10 cellular contexts compared by ENCODE assay signal in genomic region chr22:50532353-50532700, GRCh38. TPM values are rescaled to one million over a fixed set of nuclear protein-coding genes. Genes with fewer than 3 reads are reported as not detected.
A peak's percentile ranks its signal among the peaks of the same experiment; 100 is the strongest.
DNase-seq lines count a peak whose midpoint lies in the region; ATAC-seq, FAIRE-seq and TF ChIP-seq lines count a peak whose summit lies in the region.
"Had no signal": no experiment of that assay in that cellular context is flagged by ENCODE, and none has a peak within 500 bp of the region (broad histone marks: within the 10 kb centered on the region; RNA-seq: fewer than 3 reads in every experiment).

No MANE protein-coding gene starts in this region.

- peak overlapping the region; percentile 99 for H3K18ac ChIP-seq in trophoblast cell (ENCODE audit: low read length)

- H2AK5ac ChIP-seq in trophoblast cell (ENCODE audit: low read length): peak overlapping the region; percentile 99

- H2BK12ac ChIP-seq in trophoblast cell (ENCODE audit: low read length): peak overlapping the region; percentile 87

- H2AFZ ChIP-seq in trophoblast cell (ENCODE audit: insufficient read depth, low read length, poor library complexity): peak overlapping the region; percentile 52

- H3K27ac ChIP-seq in SJSA1 (no peak overlapping the region), esophagus muscularis mucosa (replicated peaks in 1 of 4) (peak overlapping the region; percentile 79 to 93 (median 88)), trophoblast cell (ENCODE audit: low read depth, low read length) (peak overlapping the region; percentile 98)

- peak overlapping the region; percentile 87 for H2BK5ac ChIP-seq in trophoblast cell (ENCODE audit: low read depth, low read length, poor library complexity)

- peaks cover 18% of the 10 kb centered on the region for H3K9me3 ChIP-seq in SJSA1 (replicated peaks)
- no peaks in the 10 kb centered on the region for H3K9me3 ChIP-seq in esophagus muscularis mucosa
- no peaks in the 10 kb centered on the region for H3K9me3 ChIP-seq in trophoblast cell (ENCODE audit: insufficient read depth, low read depth, low read length)

- H3K36me3 ChIP-seq in SJSA1 (no peaks in the 10 kb centered on the region), esophagus muscularis mucosa (no peaks in the 10 kb centered on the region), trophoblast cell (ENCODE audit: control insufficient read depth in 1 of 2, insufficient read depth in 2 of 2, low read length in 2 of 2) (no peaks in the 10 kb centered on the region)

- no peak for ATAC-seq in HG03108 (IDR thresholded peaks at IDR 0.05; ENCODE audit: unreplicated experiment)
- ATAC-seq in HG03432 (IDR thresholded peaks at IDR 0.05; ENCODE audit: unreplicated experiment): no peak

- 16% methylated on average over 7 of the region's 17 CpGs for WGBS in esophagus muscularis mucosa
- WGBS in trophoblast cell (ENCODE audit: extremely low coverage, insufficient coverage, insufficient read length): no CpG with 5 or more reads among the region's 17 CpGs

- TF ChIP-seq CTCF in GM12864 (IDR thresholded peaks at IDR 0.05; ENCODE audit: low read depth, low read length, missing control alignments) (no peak), esophagus muscularis mucosa (IDR thresholded peaks at IDR 0.05) (no peak), GM13977 (IDR thresholded peaks at IDR 0.05; ENCODE audit: extremely low read depth, insufficient read depth, missing control alignments) (no peak)

- no peak for TF ChIP-seq EP300 in esophagus muscularis mucosa (IDR thresholded peaks at IDR 0.05)

- in situ Hi-C loops in GM13977 (cut with MboI; ENCODE audit: low pct_unique_long_range_greater_than_20kb, low sequenced_read_pairs, unreplicated experiment): no loop called here

- H3K23ac ChIP-seq in trophoblast cell (ENCODE audit: low read length): no peak overlapping the region

- H3K9ac ChIP-seq in trophoblast cell (ENCODE audit: low read length): peak overlapping the region; percentile 31

- H3K4ac ChIP-seq in trophoblast cell (ENCODE audit: low read depth, low read length): peak overlapping the region; percentile 96

- peak overlapping the region; percentile 84 for H3K4me2 ChIP-seq in trophoblast cell (ENCODE audit: low read length)

- no peak for TF ChIP-seq POLR2A in esophagus muscularis mucosa (IDR thresholded peaks at IDR 0.05; ENCODE audit: low read depth)

- H4K12ac ChIP-seq in trophoblast cell (ENCODE audit: low read depth, low read length): peak overlapping the region; percentile 98

- H3K4me1 ChIP-seq in SJSA1 (replicated peaks): peaks cover 32% of the 10 kb centered on the region
- H3K4me1 ChIP-seq in esophagus muscularis mucosa: peaks cover 25 to 51% (median 45%) of the 10 kb centered on the region in 4 donors
- peaks cover 22 to 43% of the 10 kb centered on the region in 2 experiments for H3K4me1 ChIP-seq in trophoblast cell (ENCODE audit: control insufficient read depth in 1 of 2, insufficient read depth in 2 of 2, low read length in 2 of 2)

- peaks cover 17% of the 10 kb centered on the region for H3K79me2 ChIP-seq in trophoblast cell (ENCODE audit: control insufficient read depth, insufficient read depth, low read length, poor library complexity)

- peaks cover 40% of the 10 kb centered on the region for H3K79me1 ChIP-seq in trophoblast cell (ENCODE audit: low read length)

- H2BK120ac ChIP-seq in trophoblast cell (ENCODE audit: insufficient read depth, low read length, poor library complexity): peak overlapping the region; percentile 96

- peak overlapping the region; percentile 63 for H3K4me3 ChIP-seq in GM12864 (ENCODE audit: low read depth, low read length)
- peak overlapping the region; percentile 41 for H3K4me3 ChIP-seq in SJSA1
- H3K4me3 ChIP-seq in esophagus muscularis mucosa: peak overlapping the region; percentile 62 to 72 (median 63)
- H3K4me3 ChIP-seq in trophoblast cell (ENCODE audit: low read depth, low read length): peak overlapping the region; percentile 25

- FAIRE-seq in HTR-8/SVneo (lab: Jason Lieb, UNC): no peak
- FAIRE-seq: colon had no signal

- peak overlapping the region; percentile 99 for H3K14ac ChIP-seq in trophoblast cell (ENCODE audit: low read length)

- peak overlapping the region; percentile 98 for H4K91ac ChIP-seq in trophoblast cell (ENCODE audit: low read depth, low read length)

- peaks cover 30% of the 10 kb centered on the region for H3K27me3 ChIP-seq in SJSA1 (replicated peaks)
- peaks cover 10 to 83% (median 40%) of the 10 kb centered on the region in 4 donors for H3K27me3 ChIP-seq in esophagus muscularis mucosa
- H3K27me3 ChIP-seq in trophoblast cell (ENCODE audit: insufficient read depth, low read length): no peaks in the 10 kb centered on the region

- H4K8ac ChIP-seq in trophoblast cell (ENCODE audit: low read depth, low read length): peak overlapping the region; percentile 96

- intact Hi-C loops in esophagus muscularis mucosa (cut with DNase I): no loop called here

- DNase-seq in GM12864 (ENCODE audit: low read depth) (no peak), SJSA1 (ENCODE audit: low read depth in 1 of 2, low spot score in 2 of 2) (no peak), esophagus muscularis mucosa (ENCODE audit: extremely low spot score) (no peak), trophoblast cell (no peak), GM13977 (ENCODE audit: low spot score) (no peak), HTR-8/SVneo (ENCODE audit: insufficient read length, low spot score) (no peak)

RNA-seq across cellular contexts. Expression of gene TYMP, which starts 2.5 kb away (rescaled TPM):
- 3.2 and 12.6 TPM in 2 replicates for total RNA-seq in SJSA1 (2014; rRNA removed; shearing (Covaris generic))
- 10 to 100 TPM; 27.4 to 79.2 (median 35.9) TPM for total RNA-seq in esophagus muscularis mucosa
- polyA plus RNA-seq in trophoblast cell (2013): 19.5 and 20.6 TPM in 2 replicates

RNA-seq across cellular contexts. Expression of gene SCO2, which starts 6.9 kb away (rescaled TPM):
- total RNA-seq in SJSA1 (2014; rRNA removed; shearing (Covaris generic)): 2.0 and 6.3 TPM in 2 replicates
- 1 to 10 TPM in 2 of 4 donors, not detected in 2; 3.1 to 5.1 TPM for total RNA-seq in esophagus muscularis mucosa
- polyA plus RNA-seq in trophoblast cell (2013): 0.60 and 0.63 TPM in 2 replicates

RNA-seq across cellular contexts. Expression of gene KLHDC7B, which starts 13.4 kb away (rescaled TPM):
- total RNA-seq in SJSA1 (2014; rRNA removed; shearing (Covaris generic)): 0.11 and 0.66 TPM in 2 replicates
- total RNA-seq in esophagus muscularis mucosa: under 1 TPM in 1 of 4 donors, not detected in 3; 0.17 TPM
- polyA plus RNA-seq in trophoblast cell (2013): 0.08 and 0.10 TPM in 2 replicates
- total RNA-seq: subcutaneous adipose tissue had no signal

RNA-seq across cellular contexts. Expression of gene NCAPH2, which starts 24.3 kb away (rescaled TPM):
- 106 and 113 TPM in 2 replicates for total RNA-seq in SJSA1 (2014; rRNA removed; shearing (Covaris generic))
- total RNA-seq in esophagus muscularis mucosa: 10 to 100 TPM; 30.3 to 44.6 (median 41.7) TPM
- 24.4 and 24.9 TPM in 2 replicates for polyA plus RNA-seq in trophoblast cell (2013)

RNA-seq across cellular contexts. Expression of gene LMF2, which starts 24.8 kb away (rescaled TPM):
- 34.7 and 53.5 TPM in 2 replicates for total RNA-seq in SJSA1 (2014; rRNA removed; shearing (Covaris generic))
- total RNA-seq in esophagus muscularis mucosa: 10 to 100 TPM; 34.9 to 67.1 (median 46.8) TPM
- 63.1 and 64.7 TPM in 2 replicates for polyA plus RNA-seq in trophoblast cell (2013)
